1 cellular context compared by ENCODE assay signal in the genomic region with DNA sequence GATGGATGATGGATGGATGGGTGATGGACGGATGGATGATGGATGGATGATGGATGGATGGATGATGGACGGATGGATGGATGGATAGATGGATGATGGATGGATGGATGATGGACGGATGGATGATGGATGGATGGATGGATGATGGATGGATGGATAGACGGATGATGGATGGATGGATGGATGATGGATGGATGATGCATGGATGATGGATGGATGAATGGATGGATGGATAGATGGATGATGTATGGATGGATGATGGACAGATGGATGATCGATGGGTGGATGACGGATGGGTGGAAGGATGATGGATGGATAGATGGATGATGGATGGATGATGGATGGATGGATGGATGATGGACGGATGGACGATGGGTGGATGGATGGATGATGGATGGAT.
A peak's percentile ranks its signal among the peaks of the same experiment; 100 is the strongest.
TF ChIP-seq lines count a peak whose summit lies in the region.

No MANE protein-coding gene starts in this region.

TF ChIP-seq in HEK293, 187 proteins besides CTCF, POLR2A, EP300 and RAD21 (continued from another document):
- peak; percentile 99 for TF ChIP-seq TSHZ1 (tag by site-specific recombination; IDR thresholded peaks at IDR 0.05; ENCODE audit: borderline replicate concordance)
- TF ChIP-seq, protein P1, sequence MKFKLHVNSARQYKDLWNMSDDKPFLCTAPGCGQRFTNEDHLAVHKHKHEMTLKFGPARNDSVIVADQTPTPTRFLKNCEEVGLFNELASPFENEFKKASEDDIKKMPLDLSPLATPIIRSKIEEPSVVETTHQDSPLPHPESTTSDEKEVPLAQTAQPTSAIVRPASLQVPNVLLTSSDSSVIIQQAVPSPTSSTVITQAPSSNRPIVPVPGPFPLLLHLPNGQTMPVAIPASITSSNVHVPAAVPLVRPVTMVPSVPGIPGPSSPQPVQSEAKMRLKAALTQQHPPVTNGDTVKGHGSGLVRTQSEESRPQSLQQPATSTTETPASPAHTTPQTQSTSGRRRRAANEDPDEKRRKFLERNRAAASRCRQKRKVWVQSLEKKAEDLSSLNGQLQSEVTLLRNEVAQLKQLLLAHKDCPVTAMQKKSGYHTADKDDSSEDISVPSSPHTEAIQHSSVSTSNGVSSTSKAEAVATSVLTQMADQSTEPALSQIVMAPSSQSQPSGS (tag by site-specific recombination; IDR thresholded peaks at IDR 0.05; ENCODE audit: low read depth) = no peak
- TF ChIP-seq ZBTB17 (tag by site-specific recombination; IDR thresholded peaks at IDR 0.05) = peak; percentile 100
- no peak for TF ChIP-seq ZNF777 (tag by site-specific recombination; IDR thresholded peaks at IDR 0.05; ENCODE audit: borderline replicate concordance)
- TF ChIP-seq SP2 (tag by site-specific recombination; IDR thresholded peaks at IDR 0.05) = peak; percentile 31
- TF ChIP-seq FEZF1 (tag by site-specific recombination; IDR thresholded peaks at IDR 0.05) = no peak
- TF ChIP-seq ZNF366 (tag by site-specific recombination; conservative IDR thresholded peaks at IDR 0.05) = peak; percentile 98
- no peak for TF ChIP-seq ZBTB49 (tag by site-specific recombination; IDR thresholded peaks at IDR 0.05; ENCODE audit: low read depth)
TF ChIP-seq in HEK293: peak in this region for 7.
